1 cellular context compared by ENCODE assay signal in genomic region chr11:62604460-62605130, GRCh38.
TF ChIP-seq lines count a peak whose summit lies in the region.

No MANE protein-coding gene starts in this region.

TF ChIP-seq in endothelial cell of umbilical vein, 7 proteins besides CTCF, POLR2A, EP300 and RAD21:
- TF ChIP-seq MYC (IDR thresholded peaks at IDR 0.05; ENCODE audit: low read depth, low read length) (no peak), POLR2AphosphoS5 (IDR thresholded peaks at IDR 0.05; ENCODE audit: insufficient read depth, low read depth, low read length) (no peak), EZH2 (IDR thresholded peaks at IDR 0.05; ENCODE audit: borderline replicate concordance, low read depth, low read length, severe bottlenecking) (no peak), FOS (IDR thresholded peaks at IDR 0.05; ENCODE audit: borderline replicate concordance, insufficient read depth, low read length) (no peak), GATA2 (IDR thresholded peaks at IDR 0.05; ENCODE audit: insufficient read depth, insufficient read length, low read depth, low read length) (no peak), JUN (IDR thresholded peaks at IDR 0.05; ENCODE audit: borderline replicate concordance, insufficient read depth, insufficient read length, low read depth) (no peak)
- TF ChIP-seq, protein P1, sequence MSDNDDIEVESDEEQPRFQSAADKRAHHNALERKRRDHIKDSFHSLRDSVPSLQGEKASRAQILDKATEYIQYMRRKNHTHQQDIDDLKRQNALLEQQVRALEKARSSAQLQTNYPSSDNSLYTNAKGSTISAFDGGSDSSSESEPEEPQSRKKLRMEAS (IDR thresholded peaks at IDR 0.05; ENCODE audit: insufficient read depth, insufficient read length): no peak
